In the genomic region with DNA sequence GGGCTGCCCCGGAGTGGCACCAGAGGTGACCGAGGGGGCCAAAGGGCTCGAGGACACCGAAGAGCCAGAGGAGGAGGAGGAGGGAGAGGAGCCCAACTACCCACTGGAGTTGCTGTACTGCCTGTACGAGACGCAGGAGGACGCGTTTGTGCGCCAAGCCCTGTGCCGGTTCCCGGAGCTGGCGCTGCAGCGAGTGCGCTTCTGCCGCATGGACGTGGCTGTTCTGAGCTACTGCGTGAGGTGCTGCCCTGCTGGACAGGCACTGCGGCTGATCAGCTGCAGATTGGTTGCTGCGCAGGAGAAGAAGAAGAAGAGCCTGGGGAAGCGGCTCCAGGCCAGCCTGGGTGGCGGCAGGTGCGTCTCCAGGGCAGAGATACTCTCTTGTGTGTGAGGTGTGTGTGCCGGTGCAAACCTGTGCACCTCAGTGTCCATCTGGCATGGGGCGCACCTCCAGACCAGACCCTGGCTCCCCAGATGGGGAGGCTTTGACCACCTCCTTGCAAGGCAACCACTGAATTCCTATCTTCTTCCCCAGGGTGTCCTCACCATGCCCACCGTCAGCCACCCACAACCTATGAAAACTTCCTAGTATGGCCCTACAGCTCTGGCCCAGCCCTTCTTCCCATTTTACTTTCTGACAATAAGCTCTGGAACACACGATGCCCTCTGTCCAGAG, we compare ENCODE assay signal across 20 cellular contexts. TPM values are rescaled to one million over a fixed set of nuclear protein-coding genes. Genes with fewer than 3 reads are reported as not detected.
DNase-seq lines count a peak whose midpoint lies in the region; ATAC-seq and TF ChIP-seq lines count a peak whose summit lies in the region.
"Had no signal": no experiment of that assay in that cellular context is flagged by ENCODE, and none has a peak within 500 bp of the region (broad histone marks: within the 10 kb centered on the region; RNA-seq: fewer than 3 reads in every experiment).

No MANE protein-coding gene starts in this region.

- H2AFZ ChIP-seq in SK-N-SH (ENCODE audit: low read depth): no peak overlapping the region
- H2AFZ ChIP-seq: hepatocyte had no signal

- H3K4me1 ChIP-seq in SK-N-SH (ENCODE audit: control insufficient read depth in 1 of 2, insufficient read depth in 2 of 2, low read depth in 1 of 2, low read length in 1 of 2): no peaks in the 10 kb centered on the region
- peaks cover 53% of the 10 kb centered on the region for H3K4me1 ChIP-seq in effector memory CD4-positive, alpha-beta T cell (ENCODE audit: control insufficient read depth, insufficient read depth, low read length, poor library complexity, severe bottlenecking)
- H3K4me1 ChIP-seq: HAP-1 had no signal

- no peak for TF ChIP-seq RAD21 in SK-N-SH (IDR thresholded peaks at IDR 0.05; ENCODE audit: low read length)

- peak; percentile 32 for DNase-seq in SK-N-SH
- DNase-seq in GM20000 (ENCODE audit: low spot score): peak; percentile 14
- DNase-seq in effector memory CD4-positive, alpha-beta T cell: no peak
- DNase-seq in retina: peak; percentile 47
- no peak for DNase-seq in HT-29 (ENCODE audit: low spot score)
- no peak for DNase-seq in glutamatergic neuron
- DNase-seq: DMS153, mesendoderm, NCI-H1105, NCI-H345 had no signal

- ATAC-seq in SK-N-SH treated with all-trans-retinoic acid at 6 μM for 48 hours (no peak), GM21390 (IDR thresholded peaks at IDR 0.05; ENCODE audit: unreplicated experiment) (no peak)
- ATAC-seq: esophagus mucosa, right cardiac atrium had no signal

- TF ChIP-seq EP300 in SK-N-SH (IDR thresholded peaks at IDR 0.05; ENCODE audit: borderline replicate concordance in 1 of 2, low read depth in 1 of 2, low read length in 1 of 2): no peak

- H3K9me2 ChIP-seq in SK-N-SH: no peaks in the 10 kb centered on the region

- WGBS in SK-N-SH (ENCODE audit: low lambda C conversion rate): 7% methylated on average over 11 of the region's 26 CpGs

- peaks cover 22% of the 10 kb centered on the region for H3K27me3 Mint-ChIP-seq in glutamatergic neuron (ENCODE audit: unreplicated experiment)

- H3K9me3 ChIP-seq in SK-N-SH: no peaks in the 10 kb centered on the region
- no peaks in the 10 kb centered on the region for H3K9me3 ChIP-seq in effector memory CD4-positive, alpha-beta T cell (ENCODE audit: control insufficient read depth, low read length)
- H3K9me3 ChIP-seq: HAP-1 had no signal

- H3K27me3 ChIP-seq in SK-N-SH (ENCODE audit: insufficient read depth): peaks cover 56% of the 10 kb centered on the region
- no peaks in the 10 kb centered on the region for H3K27me3 ChIP-seq in effector memory CD4-positive, alpha-beta T cell (replicated peaks; ENCODE audit: control insufficient read depth, insufficient read depth, low read length, poor library complexity, severe bottlenecking)
- H3K27me3 ChIP-seq: hepatocyte had no signal

- H3K4me2 ChIP-seq in SK-N-SH: no peak overlapping the region
- H3K4me2 ChIP-seq: hepatocyte had no signal

- H3K4me1 Mint-ChIP-seq in glutamatergic neuron (ENCODE audit: low read depth, unreplicated experiment): peaks cover 3% of the 10 kb centered on the region

- H3K9ac ChIP-seq in SK-N-SH: no peak overlapping the region

- no peak overlapping the region for H3K4me3 Mint-ChIP-seq in glutamatergic neuron (ENCODE audit: unreplicated experiment)
- H3K4me3 Mint-ChIP-seq: type B pancreatic cell had no signal

- no peak overlapping the region for H3K4me3 ChIP-seq in SK-N-SH (ENCODE audit: low read depth in 2 of 2, low read length in 1 of 2)
- peak overlapping the region; percentile 63 for H3K4me3 ChIP-seq in effector memory CD4-positive, alpha-beta T cell (ENCODE audit: insufficient read depth, low read depth, low read length, poor library complexity, severe bottlenecking)
- H3K4me3 ChIP-seq: HAP-1, hepatocyte had no signal

- no peaks in the 10 kb centered on the region for H4K20me1 ChIP-seq in SK-N-SH (ENCODE audit: insufficient read depth)

- no peaks in the 10 kb centered on the region for H3F3A ChIP-seq in SK-N-SH (replicated peaks; ENCODE audit: insufficient read depth)

- POLR2A ChIA-PET in SK-N-SH (lab: Yijun Ruan, JAX): no interaction called here

- H3K9me3 Mint-ChIP-seq in glutamatergic neuron (ENCODE audit: unreplicated experiment): peaks cover 13% of the 10 kb centered on the region
- H3K9me3 Mint-ChIP-seq: type B pancreatic cell had no signal

- no peaks in the 10 kb centered on the region for H3K79me2 ChIP-seq in SK-N-SH (ENCODE audit: insufficient read depth)
- H3K79me2 ChIP-seq: hepatocyte had no signal

- no peaks in the 10 kb centered on the region for H3K36me3 ChIP-seq in SK-N-SH (replicated peaks in 1 of 2; ENCODE audit: control insufficient read depth in 1 of 2, insufficient read depth in 2 of 2, low read length in 1 of 2)
- no peaks in the 10 kb centered on the region for H3K36me3 ChIP-seq in effector memory CD4-positive, alpha-beta T cell (ENCODE audit: control insufficient read depth, insufficient read depth, low read length)
- H3K36me3 ChIP-seq: HAP-1 had no signal

- peaks cover 4% of the 10 kb centered on the region for H3K36me3 Mint-ChIP-seq in glutamatergic neuron (ENCODE audit: unreplicated experiment)
- H3K36me3 Mint-ChIP-seq: type B pancreatic cell had no signal

- H3K27ac Mint-ChIP-seq in glutamatergic neuron (ENCODE audit: unreplicated experiment): no peak overlapping the region
- H3K27ac Mint-ChIP-seq: type B pancreatic cell had no signal

- H3K27ac ChIP-seq in SK-N-SH (ENCODE audit: low read depth in 2 of 2, low read length in 1 of 2): no peak overlapping the region
- peak overlapping the region; percentile 39 for H3K27ac ChIP-seq in effector memory CD4-positive, alpha-beta T cell (ENCODE audit: insufficient read depth, low read length, poor library complexity, severe bottlenecking)
- H3K27ac ChIP-seq: hepatocyte had no signal

- CTCF ChIA-PET in SK-N-SH (lab: Yijun Ruan, JAX): interaction anchor here (1.4 to 4.1 kb wide), 3 partner anchors 24 to 36 kb away, joined by 3 to 16 read pairs (median 3); no protein-coding TSS in a partner anchor

- TF ChIP-seq CTCF in SK-N-SH (IDR thresholded peaks at IDR 0.05) (no peak), GM20000 (IDR thresholded peaks at IDR 0.05; ENCODE audit: extremely low read depth, missing control alignments) (no peak), glutamatergic neuron (IDR thresholded peaks at IDR 0.05; ENCODE audit: partially characterized antibody, unreplicated experiment) (no peak)

TF ChIP-seq in SK-N-SH, 30 proteins besides CTCF, POLR2A, EP300 and RAD21:
- no peak for TF ChIP-seq RFX5 (IDR thresholded peaks at IDR 0.05; ENCODE audit: low read length)

TF ChIP-seq in SK-N-SH treated with all-trans-retinoic acid at 6 μM for 48 hours, 23 proteins besides CTCF, POLR2A, EP300 and RAD21:
- no peak for TF ChIP-seq SNAI2 (CRISPR knock-in tag; IDR thresholded peaks at IDR 0.05)
- TF ChIP-seq ESRRG (CRISPR knock-in tag; IDR thresholded peaks at IDR 0.05): no peak
- TF ChIP-seq RARB (CRISPR knock-in tag; IDR thresholded peaks at IDR 0.05): no peak
- TF ChIP-seq, protein P1, sequence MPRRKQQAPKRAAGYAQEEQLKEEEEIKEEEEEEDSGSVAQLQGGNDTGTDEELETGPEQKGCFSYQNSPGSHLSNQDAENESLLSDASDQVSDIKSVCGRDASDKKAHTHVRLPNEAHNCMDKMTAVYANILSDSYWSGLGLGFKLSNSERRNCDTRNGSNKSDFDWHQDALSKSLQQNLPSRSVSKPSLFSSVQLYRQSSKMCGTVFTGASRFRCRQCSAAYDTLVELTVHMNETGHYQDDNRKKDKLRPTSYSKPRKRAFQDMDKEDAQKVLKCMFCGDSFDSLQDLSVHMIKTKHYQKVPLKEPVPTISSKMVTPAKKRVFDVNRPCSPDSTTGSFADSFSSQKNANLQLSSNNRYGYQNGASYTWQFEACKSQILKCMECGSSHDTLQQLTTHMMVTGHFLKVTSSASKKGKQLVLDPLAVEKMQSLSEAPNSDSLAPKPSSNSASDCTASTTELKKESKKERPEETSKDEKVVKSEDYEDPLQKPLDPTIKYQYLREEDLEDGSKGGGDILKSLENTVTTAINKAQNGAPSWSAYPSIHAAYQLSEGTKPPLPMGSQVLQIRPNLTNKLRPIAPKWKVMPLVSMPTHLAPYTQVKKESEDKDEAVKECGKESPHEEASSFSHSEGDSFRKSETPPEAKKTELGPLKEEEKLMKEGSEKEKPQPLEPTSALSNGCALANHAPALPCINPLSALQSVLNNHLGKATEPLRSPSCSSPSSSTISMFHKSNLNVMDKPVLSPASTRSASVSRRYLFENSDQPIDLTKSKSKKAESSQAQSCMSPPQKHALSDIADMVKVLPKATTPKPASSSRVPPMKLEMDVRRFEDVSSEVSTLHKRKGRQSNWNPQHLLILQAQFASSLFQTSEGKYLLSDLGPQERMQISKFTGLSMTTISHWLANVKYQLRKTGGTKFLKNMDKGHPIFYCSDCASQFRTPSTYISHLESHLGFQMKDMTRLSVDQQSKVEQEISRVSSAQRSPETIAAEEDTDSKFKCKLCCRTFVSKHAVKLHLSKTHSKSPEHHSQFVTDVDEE (CRISPR knock-in tag; IDR thresholded peaks at IDR 0.05): no peak

RNA-seq across cellular contexts. Expression of a gene that starts 3.4 kb away (rescaled TPM):
- not detected in 2 replicates for polyA plus RNA-seq in SK-N-SH (2012; rRNA removed)
- polyA plus RNA-seq in SK-N-SH (2012; cell fraction: cytosol; rRNA removed): not detected in 2 replicates
- 0.05 TPM in 1 of 2 replicates, not detected in the other for polyA plus RNA-seq in SK-N-SH (2012; cell fraction: nucleus; rRNA removed)
- total RNA-seq in HT-29 (2014; rRNA removed; shearing (Covaris generic)): not detected in 2 replicates
- total RNA-seq in glutamatergic neuron (ENCODE audit: unreplicated experiment): not detected
- total RNA-seq: A172, hepatocyte had no signal

RNA-seq across cellular contexts. Expression of a gene that starts 7.3 kb away (rescaled TPM):
- 19.9 and 26.5 TPM in 2 replicates for polyA plus RNA-seq in SK-N-SH (2012; rRNA removed)
- 1.5 and 2.6 TPM in 2 replicates for polyA plus RNA-seq in SK-N-SH (2012; cell fraction: cytosol; rRNA removed)
- polyA plus RNA-seq in SK-N-SH (2012; cell fraction: nucleus; rRNA removed): 251 and 265 TPM in 2 replicates
- 175 and 194 TPM in 2 replicates for total RNA-seq in HT-29 (2014; rRNA removed; shearing (Covaris generic))
- total RNA-seq in glutamatergic neuron (ENCODE audit: unreplicated experiment): 14.4 TPM

RNA-seq across cellular contexts. Expression of a gene that starts 17.7 kb away (rescaled TPM):
- not detected in 2 replicates for polyA plus RNA-seq in SK-N-SH (2012; rRNA removed)
- not detected in 2 replicates for polyA plus RNA-seq in SK-N-SH (2012; cell fraction: cytosol; rRNA removed)
- not detected in 2 replicates for polyA plus RNA-seq in SK-N-SH (2012; cell fraction: nucleus; rRNA removed)
- total RNA-seq in HT-29 (2014; rRNA removed; shearing (Covaris generic)): not detected in 2 replicates
- not detected for total RNA-seq in glutamatergic neuron (ENCODE audit: unreplicated experiment)
- total RNA-seq: A172; esophagus mucosa; hepatocyte; OCI-LY7; right cardiac atrium; T-helper 2 cell treated with Interferon-gamma antibody and Interleukin-4, amounts not matched to agents 100 ng/mL and 5 ng/mL, for 36 hours had no signal
- polyA plus RNA-seq: hepatocyte, right cardiac atrium had no signal

RNA-seq across cellular contexts. Expression of a gene that starts 26.0 kb away (rescaled TPM):
- polyA plus RNA-seq in SK-N-SH (2012; rRNA removed): 398 and 518 TPM in 2 replicates
- 239 and 341 TPM in 2 replicates for polyA plus RNA-seq in SK-N-SH (2012; cell fraction: cytosol; rRNA removed)
- polyA plus RNA-seq in SK-N-SH (2012; cell fraction: nucleus; rRNA removed): 92.5 and 106 TPM in 2 replicates
- 31.2 and 32.3 TPM in 2 replicates for total RNA-seq in HT-29 (2014; rRNA removed; shearing (Covaris generic))
- 2.5 TPM for total RNA-seq in glutamatergic neuron (ENCODE audit: unreplicated experiment)

RNA-seq across cellular contexts. Expression of a gene that starts 32.2 kb away (rescaled TPM):
- 15.3 and 19.4 TPM in 2 replicates for polyA plus RNA-seq in SK-N-SH (2012; rRNA removed)
- polyA plus RNA-seq in SK-N-SH (2012; cell fraction: cytosol; rRNA removed): 10.6 and 12.6 TPM in 2 replicates
- polyA plus RNA-seq in SK-N-SH (2012; cell fraction: nucleus; rRNA removed): 4.7 and 8.8 TPM in 2 replicates
- total RNA-seq in HT-29 (2014; rRNA removed; shearing (Covaris generic)): 6.8 and 7.6 TPM in 2 replicates
- total RNA-seq in glutamatergic neuron (ENCODE audit: unreplicated experiment): 2.6 TPM

Comparison
In these comparisons a context has a peak if more than half of its experiments do, and no peak if none do; other contexts are left out.
1. DNase-seq: peak in SK-N-SH (single experiment), GM20000 (single experiment) and retina (single experiment); none in effector memory CD4-positive, alpha-beta T cell (0 of 3), HT-29 (single experiment) and glutamatergic neuron (single experiment).
2. RNA of a gene that starts 7.3 kb away (total RNA-seq): 175 to 194 TPM in HT-29; 14.4 TPM in glutamatergic neuron (single experiment); every median in the first group is over 10 times any median in the second.